In the genomic region with DNA sequence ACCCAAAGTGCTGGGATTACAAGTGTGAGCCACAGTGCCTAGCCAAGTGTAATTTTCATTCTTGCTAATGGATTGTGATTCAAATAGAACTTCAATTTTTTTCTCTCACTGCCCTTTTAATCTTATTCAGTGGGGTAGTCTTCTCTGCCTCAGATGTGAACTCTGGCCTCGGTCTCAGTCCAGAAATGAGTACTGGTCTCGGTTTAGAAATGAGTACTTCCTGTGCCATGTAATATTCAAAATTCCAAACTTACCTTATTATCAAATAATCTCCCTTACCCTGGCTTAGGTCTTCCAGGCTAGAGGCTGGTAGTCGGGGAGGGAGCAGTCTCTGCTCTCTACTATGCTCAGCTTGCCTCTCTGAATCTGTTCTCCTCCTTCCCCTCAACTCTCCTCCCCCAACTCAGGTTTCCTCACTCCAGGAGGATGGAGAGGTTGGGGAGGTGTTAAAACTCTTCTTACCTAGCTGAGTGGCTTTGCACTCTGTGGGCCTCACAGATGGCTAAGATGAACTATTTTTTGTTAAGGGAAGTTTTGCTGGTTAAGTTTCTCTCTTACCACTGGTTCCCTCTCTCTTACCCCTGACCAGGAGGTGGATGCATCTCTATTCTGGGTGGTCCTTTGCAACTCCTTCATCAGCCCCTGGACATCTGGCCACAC, we compare ENCODE assay signal across 10 cellular contexts. TPM values are rescaled to one million over a fixed set of nuclear protein-coding genes. Genes with fewer than 3 reads are reported as not detected.
DNase-seq lines count a peak whose midpoint lies in the region; ATAC-seq and TF ChIP-seq lines count a peak whose summit lies in the region.
"Had no signal": no experiment of that assay in that cellular context is flagged by ENCODE, and none has a peak within 500 bp of the region (broad histone marks: within the 10 kb centered on the region; RNA-seq: fewer than 3 reads in every experiment).

No MANE protein-coding gene starts in this region.

- H3K4ac ChIP-seq in mesenchymal stem cell (ENCODE audit: low read depth in 1 of 2, low read length in 2 of 2) = no peak overlapping the region

- no peak overlapping the region for H2BK120ac ChIP-seq in mesenchymal stem cell (ENCODE audit: low read depth, low read length)

- H2AK5ac ChIP-seq in mesenchymal stem cell (ENCODE audit: low read length, severe bottlenecking) = no peak overlapping the region

- no peak overlapping the region for H2BK12ac ChIP-seq in mesenchymal stem cell (ENCODE audit: low read length in 2 of 2)

- H3K23ac ChIP-seq in mesenchymal stem cell (ENCODE audit: low read length in 2 of 2) = no peak overlapping the region

- H3K9me3 ChIP-seq in tibial nerve (no peaks in the 10 kb centered on the region), mesenchymal stem cell (ENCODE audit: control insufficient read depth, low read length) (no peaks in the 10 kb centered on the region)
- H3K9me3 ChIP-seq: BLaER1 treated with 17β-estradiol and CSF1 and Interleukin-3, amounts not matched to agents 10 nM and 100 nM had no signal

- no peak overlapping the region for H2BK15ac ChIP-seq in mesenchymal stem cell (ENCODE audit: low read depth, poor library complexity, severe bottlenecking)

- TF ChIP-seq EP300 in tibial nerve (IDR thresholded peaks at IDR 0.05) = no peak

- no peak overlapping the region for H2AFZ ChIP-seq in mesenchymal stem cell (ENCODE audit: low read depth, low read length)

- TF ChIP-seq CTCF in tibial nerve (IDR thresholded peaks at IDR 0.05) = no peak

- H3K4me3 ChIP-seq in tibial nerve (no peak overlapping the region), mesenchymal stem cell (ENCODE audit: insufficient read depth in 1 of 2, low read depth in 1 of 2, low read length in 2 of 2) (no peak overlapping the region)
- H3K4me3 ChIP-seq: BLaER1 treated with 17β-estradiol and CSF1 and Interleukin-3, amounts not matched to agents 10 nM and 100 nM had no signal

- no peak for TF ChIP-seq POLR2A in tibial nerve (IDR thresholded peaks at IDR 0.05)

- H3K14ac ChIP-seq in mesenchymal stem cell (ENCODE audit: low read length in 2 of 2) = no peak overlapping the region

- H3K36me3 ChIP-seq in tibial nerve (no peaks in the 10 kb centered on the region), mesenchymal stem cell (ENCODE audit: control insufficient read depth in 1 of 2, insufficient read depth in 2 of 2, low read depth in 1 of 2, low read length in 2 of 2) (no peaks in the 10 kb centered on the region)
- H3K36me3 ChIP-seq: BLaER1 treated with 17β-estradiol and CSF1 and Interleukin-3, amounts not matched to agents 10 nM and 100 nM had no signal

- no peaks in the 10 kb centered on the region for H3K79me1 ChIP-seq in mesenchymal stem cell (replicated peaks; ENCODE audit: low read length, poor library complexity, severe bottlenecking)

- no peak overlapping the region for H3K9ac ChIP-seq in mesenchymal stem cell (ENCODE audit: low read length)
- H3K9ac ChIP-seq: BLaER1 treated with 17β-estradiol and CSF1 and Interleukin-3, amounts not matched to agents 10 nM and 100 nM had no signal

- WGBS in tibial nerve, 2 donors = 53 to 68% methylated on average over 3 of the region's 3 CpGs
- 68% methylated on average over 3 of the region's 3 CpGs for WGBS in mesenchymal stem cell

- H4K91ac ChIP-seq in mesenchymal stem cell (ENCODE audit: low read length) = no peak overlapping the region

- DNase-seq in epithelial cell of prostate (ENCODE audit: low read depth, low spot score) (no peak), tibial nerve (ENCODE audit: low spot score in 2 of 2) (no peak), DMS114 treated with DMSO at 0.1 percent for 48 hours (lab: John Stamatoyannopoulos, UW; ENCODE audit: unreplicated experiment) (no peak), mesenchymal stem cell (no peak)
- DNase-seq: occipital lobe had no signal

- peak overlapping the region; percentile 98 for H3K27ac ChIP-seq in epithelial cell of prostate
- no peak overlapping the region for H3K27ac ChIP-seq in tibial nerve
- no peak overlapping the region for H3K27ac ChIP-seq in mesenchymal stem cell (ENCODE audit: low read length, poor library complexity, severe bottlenecking)
- H3K27ac ChIP-seq: BLaER1 treated with 17β-estradiol and CSF1 and Interleukin-3, amounts not matched to agents 10 nM and 100 nM had no signal

- no peak overlapping the region for H2BK5ac ChIP-seq in mesenchymal stem cell (ENCODE audit: low read depth, low read length, poor library complexity, severe bottlenecking)

- H3K18ac ChIP-seq in mesenchymal stem cell (ENCODE audit: low read depth in 1 of 2, low read length in 2 of 2) = no peak overlapping the region

- H3K4me1 ChIP-seq in tibial nerve (no peaks in the 10 kb centered on the region), mesenchymal stem cell (ENCODE audit: control insufficient read depth, insufficient read depth, low read depth, low read length) (no peaks in the 10 kb centered on the region)

- ATAC-seq in GM18520 (IDR thresholded peaks at IDR 0.05; ENCODE audit: unreplicated experiment) (peak; percentile 69), GM21390 (IDR thresholded peaks at IDR 0.05; ENCODE audit: unreplicated experiment) (peak; percentile 61), HG03432 (IDR thresholded peaks at IDR 0.05; ENCODE audit: unreplicated experiment) (peak; percentile 73), GM21528 (IDR thresholded peaks at IDR 0.05; ENCODE audit: low FRiP score, unreplicated experiment) (no peak)

- H4K8ac ChIP-seq in mesenchymal stem cell (ENCODE audit: low read length) = no peak overlapping the region

- no peak overlapping the region for H3K4me2 ChIP-seq in mesenchymal stem cell (ENCODE audit: low read length, poor library complexity, severe bottlenecking)
- H3K4me2 ChIP-seq: BLaER1 treated with 17β-estradiol and CSF1 and Interleukin-3, amounts not matched to agents 10 nM and 100 nM had no signal

- H3K27me3 ChIP-seq in tibial nerve (no peaks in the 10 kb centered on the region), mesenchymal stem cell (ENCODE audit: control insufficient read depth in 1 of 2, insufficient read depth in 1 of 2, low read length in 2 of 2) (peaks cover 0 to 29% of the 10 kb centered on the region in 2 experiments)
- H3K27me3 ChIP-seq: BLaER1 treated with 17β-estradiol and CSF1 and Interleukin-3, amounts not matched to agents 10 nM and 100 nM had no signal

RNA-seq across cellular contexts. Expression of a gene that starts 4.8 kb away (rescaled TPM):
- total RNA-seq in tibial nerve = not detected
- not detected for polyA plus RNA-seq in mesenchymal stem cell (2013, experiment 1 of 2)
- polyA plus RNA-seq in mesenchymal stem cell (2013, experiment 2 of 2) = not detected
- total RNA-seq: occipital lobe had no signal

RNA-seq across cellular contexts. Expression of a gene that starts 13.4 kb away (rescaled TPM):
- under 1 TPM in 2 of 4 donors, not detected in 2; 0.20 to 0.63 TPM for total RNA-seq in tibial nerve
- polyA plus RNA-seq in mesenchymal stem cell (2013, experiment 1 of 2) = 0.03 TPM
- 0.03 TPM for polyA plus RNA-seq in mesenchymal stem cell (2013, experiment 2 of 2)

RNA-seq across cellular contexts. Expression of a gene that starts 33.5 kb away (rescaled TPM):
- total RNA-seq in tibial nerve = 100 to 1,000 TPM; 149 to 205 (median 168) TPM
- polyA plus RNA-seq in mesenchymal stem cell (2013, experiment 1 of 2) = 328 TPM
- 330 TPM for polyA plus RNA-seq in mesenchymal stem cell (2013, experiment 2 of 2)

RNA-seq across cellular contexts. Expression of a gene that starts 58.9 kb away (rescaled TPM):
- total RNA-seq in tibial nerve = under 1 TPM in 3 of 4 donors, not detected in 1; 0.39 to 0.66 (median 0.63) TPM
- 0.86 TPM for polyA plus RNA-seq in mesenchymal stem cell (2013, experiment 1 of 2)
- polyA plus RNA-seq in mesenchymal stem cell (2013, experiment 2 of 2) = 0.71 TPM
